In the genomic region with DNA sequence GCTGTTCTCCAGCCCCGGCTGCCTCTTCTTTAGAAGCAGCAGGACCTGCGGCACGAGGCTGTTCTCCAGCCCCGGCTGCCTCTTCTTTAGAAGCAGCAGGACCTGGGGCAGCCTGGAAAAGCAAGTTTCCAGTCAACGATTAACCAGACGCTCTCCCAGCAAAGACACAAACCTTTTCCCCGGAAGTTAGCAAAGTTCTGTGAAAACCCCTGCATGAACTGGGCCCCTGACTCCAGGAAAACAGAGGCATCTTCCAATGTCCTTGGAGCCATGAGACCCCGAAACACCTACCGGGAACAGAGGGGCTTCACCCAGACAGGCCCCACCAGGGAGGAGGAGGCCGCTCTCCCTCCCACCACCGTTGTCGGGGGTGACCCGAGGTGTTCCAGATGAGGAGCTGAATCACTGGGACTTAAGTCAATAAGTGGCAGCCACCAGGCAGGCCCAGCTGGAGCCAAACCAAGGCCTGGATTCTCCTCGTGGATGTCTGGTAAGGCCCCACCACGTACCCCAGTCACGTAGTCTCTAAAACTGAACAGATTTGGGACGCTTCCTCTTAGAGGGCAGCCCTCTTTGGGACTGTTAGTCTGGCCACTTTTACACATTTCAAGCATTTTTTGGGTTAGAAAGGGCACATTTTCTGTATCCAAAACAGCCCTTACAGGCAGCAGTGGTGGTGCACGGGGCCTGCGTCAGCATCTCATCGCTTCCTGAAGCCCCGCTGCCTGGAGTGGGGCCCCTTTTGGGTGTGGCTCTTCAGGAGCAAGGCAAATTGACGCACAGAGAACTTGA, we compare ENCODE assay signal across 8 cellular contexts. TPM values are rescaled to one million over a fixed set of nuclear protein-coding genes. Genes with fewer than 3 reads are reported as not detected.
A peak's percentile ranks its signal among the peaks of the same experiment; 100 is the strongest.
DNase-seq lines count a peak whose midpoint lies in the region; ATAC-seq and TF ChIP-seq lines count a peak whose summit lies in the region.

A gene with protein sequence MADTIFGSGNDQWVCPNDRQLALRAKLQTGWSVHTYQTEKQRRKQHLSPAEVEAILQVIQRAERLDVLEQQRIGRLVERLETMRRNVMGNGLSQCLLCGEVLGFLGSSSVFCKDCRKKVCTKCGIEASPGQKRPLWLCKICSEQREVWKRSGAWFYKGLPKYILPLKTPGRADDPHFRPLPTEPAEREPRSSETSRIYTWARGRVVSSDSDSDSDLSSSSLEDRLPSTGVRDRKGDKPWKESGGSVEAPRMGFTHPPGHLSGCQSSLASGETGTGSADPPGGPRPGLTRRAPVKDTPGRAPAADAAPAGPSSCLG (minus strand): TSS at position 387 of the 792 bp plus-strand sequence. CDS start 25,264 bp downstream, outside the sequence.

- ATAC-seq in HG03097 (IDR thresholded peaks at IDR 0.05; ENCODE audit: low FRiP score, unreplicated experiment) (no peak), HG02884 (IDR thresholded peaks at IDR 0.05; ENCODE audit: unreplicated experiment) (no peak)

- H3K4me3 ChIP-seq in cardiac muscle cell: peak within 1 kb of the TSS; percentile 9

- CTCF ChIA-PET in RWPE1 (lab: Yijun Ruan, JAX): interaction anchor here (0.7 kb wide), 1 partner anchor 33 kb away, joined by 4 read pairs; no protein-coding TSS in a partner anchor

- H3K27ac ChIP-seq in RWPE1 (peak within 1 kb of the TSS; percentile 83), cardiac muscle cell (peak within 1 kb of the TSS; percentile 89)

- DNase-seq in H4 (ENCODE audit: low spot score) (peak; percentile 80), RWPE1 (ENCODE audit: low spot score) (no peak), cardiac muscle cell (ENCODE audit: low read depth in 1 of 2, low spot score in 1 of 2) (peak; percentile 48 to 80), renal cortical epithelial cell (ENCODE audit: low read depth) (peak; percentile 92), anterior cingulate cortex (lab: John Stamatoyannopoulos, UW) (no peak), erythroblast (lab: John Stamatoyannopoulos, UW) (no peak)

- no peaks in the 10 kb centered on the region for H3K27me3 ChIP-seq in cardiac muscle cell

- POLR2A ChIA-PET in RWPE1 (lab: Yijun Ruan, JAX; ENCODE audit: low non-redundant PET): no interaction called here

- H3K36me3 ChIP-seq in cardiac muscle cell: no peaks in the 10 kb centered on the region

- no peak for TF ChIP-seq POLR2A in erythroblast (IDR thresholded peaks at IDR 0.05; ENCODE audit: low read length)

- peaks cover 25% of the 10 kb centered on the region for H3K4me1 ChIP-seq in cardiac muscle cell (ENCODE audit: low read depth)

- TF ChIP-seq CTCF in RWPE1 (conservative IDR thresholded peaks at IDR 0.05; ENCODE audit: low read depth) (no peak), cardiac muscle cell (IDR thresholded peaks at IDR 0.05; ENCODE audit: low read depth, low read length) (no peak)

- H3K9me3 ChIP-seq in cardiac muscle cell (ENCODE audit: low read depth): no peaks in the 10 kb centered on the region

RNA-seq across cellular contexts. Expression of the gene that starts here (rescaled TPM):
- 6.0 and 9.6 TPM in 2 replicates for total RNA-seq in H4 (2014; rRNA removed; shearing (Covaris generic))
- 24.0 and 39.0 TPM in 2 replicates for total RNA-seq in cardiac muscle cell
- 13.8 and 22.0 TPM in 2 replicates for polyA plus RNA-seq in cardiac muscle cell
- total RNA-seq in renal cortical epithelial cell: 12.9 and 40.5 TPM in 2 replicates

Comparison
In these comparisons a context has a peak if more than half of its experiments do, and no peak if none do; other contexts are left out.
1. DNase-seq: peak in H4 (single experiment), cardiac muscle cell (2 of 2) and renal cortical epithelial cell (single experiment); none in RWPE1 (single experiment), anterior cingulate cortex (0 of 58) and erythroblast (0 of 2).